8 cellular contexts compared by ENCODE assay signal in genomic region chr5:132369471-132370240, GRCh38. TPM values are rescaled to one million over a fixed set of nuclear protein-coding genes. Genes with fewer than 3 reads are reported as not detected.
DNase-seq lines count a peak whose midpoint lies in the region; ATAC-seq, FAIRE-seq and TF ChIP-seq lines count a peak whose summit lies in the region.

Gene SLC22A5, plus strand, starts transcription at chr5:132369710. Its CDS starts 263 bp downstream, at chr5:132369973.

- DNase-seq in AG20443 (ENCODE audit: low spot score) (peak; percentile 85), NCI-H69 (lab: John Stamatoyannopoulos, UW) (peak; percentile 91), endothelial cell of umbilical vein (ENCODE audit: low read depth, low spot score) (peak; percentile 70), mucosa of descending colon (peak; percentile 85 to 93 (median 87))
- DNase-seq in activated CD8-positive, alpha-beta memory T cell treated with anti-CD3 and anti-CD28 coated beads, Interleukin-2, amount 50 U/mL, for 24 hours (ENCODE audit: extremely low read depth), result peak; percentile 3
- peak; percentile 36 to 39 for DNase-seq in stimulated activated CD8-positive, alpha-beta memory T cell treated with anti-CD3 and anti-CD28 coated beads, Interleukin-4, amount 100 ng/mL, for 4 hours (ENCODE audit: low read depth in 2 of 2, low spot score in 1 of 2)

- CTCF ChIA-PET in endothelial cell of umbilical vein (lab: Charles Lee), result interaction anchor here (0.8 to 4.7 kb wide), 12 partner anchors 14 to 307 kb away, joined by 3 to 32 read pairs (median 4); partner anchors contain the start of genes P4HA2 and SLC22A4

- no TSS peak for BruUV-seq in endothelial cell of umbilical vein (replicated peaks; lab: Mats Ljungman, UMichigan)

- dilution Hi-C loops in endothelial cell of umbilical vein (cut with MboI; ENCODE audit: extremely low pct_ligation_motif_present, low sequenced_read_pairs), result no loop called here

- H3K4me3 ChIP-seq in endothelial cell of umbilical vein (replicated peaks in 1 of 3; ENCODE audit: insufficient read depth in 1 of 3, low read depth in 1 of 3, low read length in 3 of 3) (peak within 1 kb of the TSS; percentile 59 to 61 (median 61)), mucosa of descending colon (peak within 1 kb of the TSS; percentile 54)

- peak; percentile 90 for ATAC-seq in GM18907 (IDR thresholded peaks at IDR 0.05; ENCODE audit: unreplicated experiment)
- ATAC-seq in HG03103 (IDR thresholded peaks at IDR 0.05; ENCODE audit: low read depth, unreplicated experiment), result peak; percentile 72
- ATAC-seq in mucosa of descending colon, result peak; percentile 97

- peak within 1 kb of the TSS; percentile 85 for H3K4me2 ChIP-seq in endothelial cell of umbilical vein (ENCODE audit: insufficient read depth, low read length)

- no peaks in the 10 kb centered on the region for H3K27me3 ChIP-seq in endothelial cell of umbilical vein (ENCODE audit: control insufficient read depth in 2 of 2, insufficient read depth in 2 of 2, low read length in 2 of 2)

- TF ChIP-seq CTCF in endothelial cell of umbilical vein (IDR thresholded peaks at IDR 0.05; ENCODE audit: extremely low read depth in 1 of 2, insufficient read depth in 1 of 2, low read depth in 1 of 2, low read length in 2 of 2), result no peak
- no peak for TF ChIP-seq CTCF in mucosa of descending colon (IDR thresholded peaks at IDR 0.05)

- no peaks in the 10 kb centered on the region for H3K79me2 ChIP-seq in endothelial cell of umbilical vein (ENCODE audit: control insufficient read depth, insufficient read depth, low read length)

- peak within 1 kb of the TSS; percentile 48 for H3K9ac ChIP-seq in endothelial cell of umbilical vein (replicated peaks; ENCODE audit: extremely low read depth, insufficient read depth, low read length)

- H3K27ac ChIP-seq in endothelial cell of umbilical vein (ENCODE audit: insufficient read depth, low read depth, low read length), result peak within 1 kb of the TSS; percentile 2

- H3K36me3 ChIP-seq in endothelial cell of umbilical vein (ENCODE audit: control insufficient read depth in 2 of 2, extremely low read depth in 1 of 2, insufficient read depth in 2 of 2, low read length in 2 of 2), result no peaks in the 10 kb centered on the region
- no peaks in the 10 kb centered on the region for H3K36me3 ChIP-seq in mucosa of descending colon (ENCODE audit: low read depth)

- no peaks in the 10 kb centered on the region for H3K9me3 ChIP-seq in endothelial cell of umbilical vein (replicated peaks; ENCODE audit: control insufficient read depth, insufficient read depth, low read length)
- H3K9me3 ChIP-seq in mucosa of descending colon, result no peaks in the 10 kb centered on the region

- peak; percentile 28 for TF ChIP-seq POLR2A in endothelial cell of umbilical vein (IDR thresholded peaks at IDR 0.05; ENCODE audit: low read depth, low read length)

- H3K4me1 ChIP-seq in endothelial cell of umbilical vein (ENCODE audit: control insufficient read depth, extremely low read depth, insufficient read depth, low read length) (peaks cover 5% of the 10 kb centered on the region), mucosa of descending colon (ENCODE audit: low read depth) (peaks cover 28% of the 10 kb centered on the region)

- POLR2A ChIA-PET in endothelial cell of umbilical vein (lab: Charles Lee), result interaction anchor here (1.3 to 2.1 kb wide), 2 partner anchors 10 to 75 kb away, joined by 3 to 7 read pairs; partner anchors contain the start of gene SLC22A4

- H2AFZ ChIP-seq in endothelial cell of umbilical vein (ENCODE audit: low read depth, low read length), result peak within 1 kb of the TSS; percentile 91

- H3K9me1 ChIP-seq in endothelial cell of umbilical vein (replicated peaks; ENCODE audit: control insufficient read depth, extremely low read depth, insufficient read depth, low read length), result no peaks in the 10 kb centered on the region

- intact Hi-C loops in endothelial cell of umbilical vein (cut with micrococcal nuclease) (loop anchor here (1.0 to 2.0 kb wide), 3 partner anchors 76 to 304 kb away; no protein-coding TSS in a partner anchor), mucosa of descending colon (cut with DNase I, micrococcal nuclease) (no loop called here)

- FAIRE-seq in endothelial cell of umbilical vein (lab: Jason Lieb, UNC), result peak; percentile 49

- H4K20me1 ChIP-seq in endothelial cell of umbilical vein (replicated peaks; ENCODE audit: control insufficient read depth, extremely low read depth, insufficient read depth, low read length), result no peaks in the 10 kb centered on the region

TF ChIP-seq in endothelial cell of umbilical vein, 7 proteins besides CTCF, POLR2A, EP300 and RAD21:
- TF ChIP-seq, protein P1, sequence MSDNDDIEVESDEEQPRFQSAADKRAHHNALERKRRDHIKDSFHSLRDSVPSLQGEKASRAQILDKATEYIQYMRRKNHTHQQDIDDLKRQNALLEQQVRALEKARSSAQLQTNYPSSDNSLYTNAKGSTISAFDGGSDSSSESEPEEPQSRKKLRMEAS (IDR thresholded peaks at IDR 0.05; ENCODE audit: insufficient read depth, insufficient read length), result no peak
- no peak for TF ChIP-seq EZH2 (IDR thresholded peaks at IDR 0.05; ENCODE audit: borderline replicate concordance, low read depth, low read length, severe bottlenecking)
- TF ChIP-seq POLR2AphosphoS5 (IDR thresholded peaks at IDR 0.05; ENCODE audit: insufficient read depth, low read depth, low read length), result peak; percentile 6
- TF ChIP-seq MYC (IDR thresholded peaks at IDR 0.05; ENCODE audit: low read depth, low read length), result no peak
- no peak for TF ChIP-seq GATA2 (IDR thresholded peaks at IDR 0.05; ENCODE audit: insufficient read depth, insufficient read length, low read depth, low read length)

RNA-seq across cellular contexts. Expression of gene SLC22A5, which starts in this region (rescaled TPM):
- 3.6 and 3.8 TPM in 2 replicates for total RNA-seq in endothelial cell of umbilical vein
- 9.3 and 10.1 TPM in 2 replicates for polyA plus RNA-seq in endothelial cell of umbilical vein
- 5.3 and 5.4 TPM in 2 replicates for polyA plus RNA-seq in endothelial cell of umbilical vein (2011; cell fraction: cytosol; rRNA removed)
- polyA plus RNA-seq in endothelial cell of umbilical vein (2011; cell fraction: nucleus; rRNA removed), result 10.4 and 10.8 TPM in 2 replicates
- polyA plus RNA-seq in endothelial cell of umbilical vein (2012), result 2.2 and 3.6 TPM in 2 replicates
- 19.7 and 21.4 TPM in 2 replicates for polyA minus RNA-seq in endothelial cell of umbilical vein
- 27.1 TPM for polyA minus RNA-seq in endothelial cell of umbilical vein (2011; cell fraction: cytosol; rRNA and poly(A)+ RNA removed)
- polyA minus RNA-seq in endothelial cell of umbilical vein (2011; cell fraction: nucleus; rRNA and poly(A)+ RNA removed), result 5.4 and 6.3 TPM in 2 replicates
- total RNA-seq in mucosa of descending colon, result 10 to 100 TPM; 27.9 to 95.4 (median 29.4) TPM

Comparison
In these comparisons a context has a peak if more than half of its experiments do, and no peak if none do; other contexts are left out.
1. Peak in every context shown above with its lines: DNase-seq, ATAC-seq, H3K4me3 ChIP-seq and H3K27ac ChIP-seq.
2. DNase-seq: peak in every context shown above with its lines; median percentile 91 in NCI-H69; 87 in mucosa of descending colon; 85 in AG20443; 70 in endothelial cell of umbilical vein; 38 in stimulated activated CD8-positive, alpha-beta memory T cell treated with anti-CD3 and anti-CD28 coated beads, Interleukin-4, amount 100 ng/mL, for 4 hours; 3 in activated CD8-positive, alpha-beta memory T cell treated with anti-CD3 and anti-CD28 coated beads, Interleukin-2, amount 50 U/mL, for 24 hours.